Comparison of ENCODE assay signal across 25 cellular contexts in genomic region chr17:12592941-12593340, GRCh38.
DNase-seq lines count a peak whose midpoint lies in the region; ATAC-seq and TF ChIP-seq lines count a peak whose summit lies in the region.
"Had no signal": no experiment of that assay in that cellular context is flagged by ENCODE, and none has a peak within 500 bp of the region (broad histone marks: within the 10 kb centered on the region; RNA-seq: fewer than 3 reads in every experiment).

No MANE protein-coding gene starts in this region.

- H3K4me1 Mint-ChIP-seq in endodermal cell (no peaks in the 10 kb centered on the region), endothelial cell (ENCODE audit: unreplicated experiment) (no peaks in the 10 kb centered on the region)
- H3K4me1 Mint-ChIP-seq: immature natural killer cell, neural crest cell had no signal

- H3K4me3 ChIP-seq in RWPE2 (ENCODE audit: severe bottlenecking) (no peak overlapping the region), endodermal cell (ENCODE audit: low read length) (no peak overlapping the region)
- H3K4me3 ChIP-seq: dorsolateral prefrontal cortex, HAP-1, hepatocyte had no signal

- H3K4me3 Mint-ChIP-seq in endodermal cell (no peak overlapping the region), endothelial cell (ENCODE audit: unreplicated experiment) (no peak overlapping the region)
- H3K4me3 Mint-ChIP-seq: activated naive CD4-positive, alpha-beta T cell treated with anti-CD3 and anti-CD28 coated beads for 36 hours; immature natural killer cell; neural crest cell had no signal

- H3K9me3 ChIP-seq in RWPE2 (ENCODE audit: severe bottlenecking): no peaks in the 10 kb centered on the region
- H3K9me3 ChIP-seq in endodermal cell (ENCODE audit: control insufficient read depth, low read length): no peaks in the 10 kb centered on the region
- H3K9me3 ChIP-seq: HAP-1 had no signal

- peaks cover 13% of the 10 kb centered on the region for H3K4me1 ChIP-seq in RWPE2 (ENCODE audit: insufficient read depth, poor library complexity, severe bottlenecking)
- no peaks in the 10 kb centered on the region for H3K4me1 ChIP-seq in endodermal cell (ENCODE audit: control insufficient read depth, insufficient read depth, low read length)
- H3K4me1 ChIP-seq: HAP-1 had no signal

- H3K36me3 ChIP-seq in RWPE2 (ENCODE audit: low read depth): no peaks in the 10 kb centered on the region
- no peaks in the 10 kb centered on the region for H3K36me3 ChIP-seq in endodermal cell (ENCODE audit: control insufficient read depth, insufficient read depth, low read length)
- H3K36me3 ChIP-seq: HAP-1 had no signal

- H3K9ac ChIP-seq in endodermal cell (ENCODE audit: extremely low read depth, low read length, poor library complexity, severe bottlenecking): no peak overlapping the region

- H3K36me3 Mint-ChIP-seq in endodermal cell (ENCODE audit: low read depth) (no peaks in the 10 kb centered on the region), endothelial cell (ENCODE audit: low read depth, unreplicated experiment) (no peaks in the 10 kb centered on the region)
- H3K36me3 Mint-ChIP-seq: immature natural killer cell had no signal

- H3K27ac ChIP-seq in RWPE2 (ENCODE audit: poor library complexity, severe bottlenecking) (peak overlapping the region; percentile 61), endodermal cell (ENCODE audit: low read depth, low read length) (no peak overlapping the region)
- H3K27ac ChIP-seq: C4-2B, dorsolateral prefrontal cortex, epithelial cell of prostate, hepatocyte had no signal

- ATAC-seq in RWPE2 (ENCODE audit: low read depth): peak; percentile 55; the same call in 2 of the 3 replicates
- no peak for ATAC-seq in HG03342 (IDR thresholded peaks at IDR 0.05; ENCODE audit: unreplicated experiment)

- H3K27me3 ChIP-seq in RWPE2 (ENCODE audit: insufficient read depth, poor library complexity, severe bottlenecking) (no peaks in the 10 kb centered on the region), endodermal cell (ENCODE audit: control insufficient read depth, insufficient read depth, low read length, poor library complexity, severe bottlenecking) (no peaks in the 10 kb centered on the region)
- H3K27me3 ChIP-seq: hepatocyte had no signal

- 92 to 94% methylated on average over 2 to 3 of the region's 3 CpGs for WGBS in endodermal cell (ENCODE audit: insufficient coverage in 1 of 2, insufficient read length in 1 of 2), 2 experiments

- H3K27me3 Mint-ChIP-seq in endodermal cell (ENCODE audit: insufficient read depth) (no peaks in the 10 kb centered on the region), endothelial cell (ENCODE audit: unreplicated experiment) (no peaks in the 10 kb centered on the region)
- H3K27me3 Mint-ChIP-seq: progenitor cell of endocrine pancreas had no signal

- DNase-seq in Caki2 (ENCODE audit: low read depth): peak; percentile 30
- DNase-seq in H4 (ENCODE audit: low spot score): peak; percentile 23
- no peak for DNase-seq in RWPE2 (ENCODE audit: low spot score)
- peak; percentile 83 for DNase-seq in glomerular visceral epithelial cell (ENCODE audit: extremely low spot score)
- DNase-seq in endodermal cell: no peak
- DNase-seq in endothelial cell (ENCODE audit: low spot score): no peak
- DNase-seq: activated CD4-positive, alpha-beta T cell treated with anti-CD3 and anti-CD28 coated beads for 4 hours; activated naive CD4-positive, alpha-beta T cell treated with anti-CD3 and anti-CD28 coated beads for 36 hours; activated T-cell treated with anti-CD3 and anti-CD28 coated beads, Interleukin-2, amount 50 U/mL, for 48 hours; amniotic stem cell; central memory CD4-positive, alpha-beta T cell; dorsolateral prefrontal cortex; GDM1; immature natural killer cell; NCI-H1417 treated with DMSO at 0.1 percent for 48 hours; NCI-H2171; NCI-H524; SIG-M5 had no signal

- no peaks in the 10 kb centered on the region for H3K9me3 Mint-ChIP-seq in endodermal cell
- H3K9me3 Mint-ChIP-seq in endothelial cell (ENCODE audit: unreplicated experiment): no peaks in the 10 kb centered on the region

- in situ Hi-C loops in Caki2 (cut with HindIII; ENCODE audit: low pct_unique_long_range_greater_than_20kb, low sequenced_read_pairs): no loop called here

- H3K27ac Mint-ChIP-seq in endodermal cell (no peak overlapping the region), endothelial cell (ENCODE audit: unreplicated experiment) (no peak overlapping the region)
- H3K27ac Mint-ChIP-seq: activated naive CD4-positive, alpha-beta T cell treated with anti-CD3 and anti-CD28 coated beads for 36 hours; immature natural killer cell; progenitor cell of endocrine pancreas had no signal

- TF ChIP-seq CTCF in RWPE2 (IDR thresholded peaks at IDR 0.05; ENCODE audit: poor library complexity, severe bottlenecking): no peak
- no peak for TF ChIP-seq CTCF in endodermal cell (conservative IDR thresholded peaks at IDR 0.05)
- TF ChIP-seq CTCF in endothelial cell (IDR thresholded peaks at IDR 0.05; ENCODE audit: unreplicated experiment): no peak

Comparison
In these comparisons a context has a peak if more than half of its experiments do, and no peak if none do; other contexts are left out.
1. DNase-seq: peak in Caki2 (single experiment), H4 (single experiment) and glomerular visceral epithelial cell (single experiment); none in RWPE2 (single experiment), endodermal cell (single experiment) and endothelial cell (single experiment).